In the genomic region with DNA sequence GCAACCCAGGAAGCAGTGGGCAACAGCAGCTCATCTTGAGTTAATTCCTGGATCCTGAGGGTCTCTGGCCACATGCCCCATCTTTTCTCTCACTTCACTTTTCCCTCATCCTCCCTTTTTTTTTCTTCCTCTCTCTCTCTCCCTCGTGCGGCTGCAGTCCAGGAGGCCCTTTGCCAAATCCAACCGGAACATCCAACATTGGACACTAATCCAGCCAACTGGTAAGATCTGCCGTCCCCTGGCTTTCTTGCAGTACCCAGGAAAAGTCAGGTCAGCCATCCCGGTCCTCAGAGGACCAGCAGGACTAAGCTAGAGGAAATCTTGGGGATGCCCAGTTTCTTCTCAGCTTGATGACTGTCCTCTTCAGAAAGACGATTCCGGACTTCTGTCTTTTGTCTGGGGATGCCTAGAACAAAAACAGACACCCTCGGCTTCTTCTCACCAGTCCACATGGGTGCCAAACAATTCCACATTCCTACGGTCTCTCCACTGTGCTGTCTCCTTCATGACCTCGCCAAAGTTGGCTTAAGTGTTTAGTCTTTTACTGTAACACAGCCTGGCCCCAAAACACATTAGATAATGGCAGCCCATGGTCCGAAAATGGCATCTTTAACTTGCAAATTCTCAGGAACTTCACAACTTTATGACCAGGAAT, we compare ENCODE assay signal across 22 cellular contexts.
DNase-seq lines count a peak whose midpoint lies in the region; ATAC-seq, FAIRE-seq and TF ChIP-seq lines count a peak whose summit lies in the region.
"Had no signal": no experiment of that assay in that cellular context is flagged by ENCODE, and none has a peak within 500 bp of the region (broad histone marks: within the 10 kb centered on the region; RNA-seq: fewer than 3 reads in every experiment).

No MANE protein-coding gene starts in this region.

- H3K4me3 ChIP-seq in right atrium auricular region: no peak overlapping the region

- H3K27ac Mint-ChIP-seq in stimulated activated naive B cell treated with anti-CD40 and anti-IgM and Interleukin-4, amounts not matched to agents 10 μg/mL and 1 μg/mL and 100 μg/mL, for 72 hours: peak overlapping the region; percentile 21

- peaks cover 4% of the 10 kb centered on the region in 2 donors for H3K9me3 Mint-ChIP-seq in stimulated activated naive B cell treated with anti-CD40 and anti-IgM and Interleukin-4, amounts not matched to agents 10 μg/mL and 1 μg/mL and 100 μg/mL, for 72 hours

- no peaks in the 10 kb centered on the region for H3K27me3 ChIP-seq in right atrium auricular region
- H3K27me3 ChIP-seq: BE2C had no signal

- H3K36me3 Mint-ChIP-seq in stimulated activated naive B cell treated with anti-CD40 and anti-IgM and Interleukin-4, amounts not matched to agents 10 μg/mL and 1 μg/mL and 100 μg/mL, for 72 hours: peaks cover 37 to 43% of the 10 kb centered on the region in 2 donors

- intact Hi-C loops in Right ventricle myocardium superior (cut with DNase I) (no loop called here), sciatic nerve (cut with DNase I) (no loop called here)

- no peaks in the 10 kb centered on the region for H3K27me3 Mint-ChIP-seq in stimulated activated naive B cell treated with anti-CD40 and anti-IgM and Interleukin-4, amounts not matched to agents 10 μg/mL and 1 μg/mL and 100 μg/mL, for 72 hours
- H3K27me3 Mint-ChIP-seq: CD4-positive, alpha-beta T cell had no signal

- H3K4me1 Mint-ChIP-seq in stimulated activated naive B cell treated with anti-CD40 and anti-IgM and Interleukin-4, amounts not matched to agents 10 μg/mL and 1 μg/mL and 100 μg/mL, for 72 hours: peaks cover 23 to 25% of the 10 kb centered on the region in 2 donors

- TF ChIP-seq CTCF in right atrium auricular region (IDR thresholded peaks at IDR 0.05): no peak

- no peak for FAIRE-seq in H54 (lab: Jason Lieb, UNC)
- FAIRE-seq: A204.1, H1 had no signal

- no peak overlapping the region for H3K4me3 Mint-ChIP-seq in stimulated activated naive B cell treated with anti-CD40 and anti-IgM and Interleukin-4, amounts not matched to agents 10 μg/mL and 1 μg/mL and 100 μg/mL, for 72 hours
- H3K4me3 Mint-ChIP-seq: CD4-positive, alpha-beta T cell had no signal

- H3K9me3 ChIP-seq in right atrium auricular region: peaks cover 0 to 5% of the 10 kb centered on the region in 2 donors
- H3K9me3 ChIP-seq: BE2C, Caco-2 had no signal

- peak overlapping the region in 1 of 2 donors; percentile 1 for H3K27ac ChIP-seq in right atrium auricular region
- H3K27ac ChIP-seq: HL-60, KMS-11 had no signal

- ATAC-seq in Right ventricle myocardium superior (ENCODE audit: poor library complexity): peak; percentile 74
- ATAC-seq in left lobe of liver: peak; percentile 24
- ATAC-seq in stimulated activated naive B cell treated with anti-CD40 and anti-IgM and Interleukin-4, amounts not matched to agents 10 μg/mL and 1 μg/mL and 100 μg/mL, for 72 hours (replicated peaks): no peak
- no peak for ATAC-seq in sciatic nerve
- ATAC-seq in HG03196 (IDR thresholded peaks at IDR 0.05; ENCODE audit: unreplicated experiment): no peak

- peaks cover 0 to 10% of the 10 kb centered on the region in 2 donors for H3K4me1 ChIP-seq in right atrium auricular region
- H3K4me1 ChIP-seq: BE2C had no signal

- H3K36me3 ChIP-seq in right atrium auricular region: no peaks in the 10 kb centered on the region

- TF ChIP-seq POLR2A in H54 (IDR thresholded peaks at IDR 0.05; ENCODE audit: low read depth, low read length): no peak

- peak; percentile 49 for DNase-seq in Right ventricle myocardium superior
- DNase-seq in right atrium auricular region (ENCODE audit: low spot score): no peak
- DNase-seq in cerebellar cortex (ENCODE audit: low spot score): peak; percentile 59
- no peak for DNase-seq in left lobe of liver (ENCODE audit: low spot score)
- DNase-seq in stimulated activated naive B cell treated with anti-CD40 and anti-IgM and Interleukin-4, amounts not matched to agents 10 μg/mL and 1 μg/mL and 100 μg/mL, for 72 hours: no peak
- DNase-seq in H54 (ENCODE audit: insufficient read length, low spot score): no peak
- no peak for DNase-seq in sciatic nerve (ENCODE audit: low spot score)
- DNase-seq: BE2C; Caco-2; CD4-positive, alpha-beta T cell; GDM1; MV-4-11; NCI-H187; NCI-H2107; NCI-H510A; NCI-H774; OCI-M1 had no signal

Comparison
In these comparisons a context has a peak if more than half of its experiments do, and no peak if none do; other contexts are left out.
1. DNase-seq: peak in Right ventricle myocardium superior (single experiment) and cerebellar cortex (single experiment); none in right atrium auricular region (single experiment), left lobe of liver (single experiment), stimulated activated naive B cell treated with anti-CD40 and anti-IgM and Interleukin-4, amounts not matched to agents 10 μg/mL and 1 μg/mL and 100 μg/mL, for 72 hours (single experiment), H54 (single experiment) and sciatic nerve (single experiment).
2. ATAC-seq: peak in Right ventricle myocardium superior (single experiment) and left lobe of liver (single experiment); none in stimulated activated naive B cell treated with anti-CD40 and anti-IgM and Interleukin-4, amounts not matched to agents 10 μg/mL and 1 μg/mL and 100 μg/mL, for 72 hours (0 of 2), sciatic nerve (single experiment) and HG03196 (single experiment).